7 cellular contexts compared by ENCODE assay signal in genomic region chr15:48332642-48333034, GRCh38. TPM values are rescaled to one million over a fixed set of nuclear protein-coding genes. Genes with fewer than 3 reads are reported as not detected.
DNase-seq lines count a peak whose midpoint lies in the region; ATAC-seq and TF ChIP-seq lines count a peak whose summit lies in the region.

No MANE protein-coding gene starts in this region.

- peaks cover 55% of the 10 kb centered on the region for H3K36me3 ChIP-seq in SJSA1
- H3K36me3 ChIP-seq in spleen, result peaks cover 0 to 42% (median 22%) of the 10 kb centered on the region in 6 donors
- peaks cover 0 to 20% of the 10 kb centered on the region in 2 donors for H3K36me3 ChIP-seq in adrenal gland (replicated peaks in 1 of 2)

- no peak overlapping the region for H4K91ac ChIP-seq in H9 (ENCODE audit: insufficient read length, low read depth, low read length)

- H3K27ac ChIP-seq in H9 (ENCODE audit: insufficient read length, low read depth, low read length), result no peak overlapping the region
- peak overlapping the region; percentile 99; the same call in 1 of the 2 replicates for H3K27ac ChIP-seq in SJSA1
- peak overlapping the region in 4 of 8 donors; percentile 97 to 99 (median 98) for H3K27ac ChIP-seq in spleen
- H3K27ac ChIP-seq in adrenal gland, result no peak overlapping the region

- no peak overlapping the region for H2AFZ ChIP-seq in H9 (ENCODE audit: low read length)

- no peaks in the 10 kb centered on the region; the same call in 1 of the 2 replicates for H3K79me2 ChIP-seq in H9 (ENCODE audit: insufficient read depth, low read length)

- no peaks in the 10 kb centered on the region for H3K27me3 Mint-ChIP-seq in H9 (ENCODE audit: low read depth)

- H3T11ph ChIP-seq in H9 (ENCODE audit: low read length), result no peak overlapping the region

- peak overlapping the region; percentile 95 for H3K4me2 ChIP-seq in H9 (ENCODE audit: insufficient read depth, insufficient read length, low read length)

- peak overlapping the region; percentile 10 for H2BK120ac ChIP-seq in H9 (ENCODE audit: low read depth, low read length, poor library complexity, severe bottlenecking)

- H3K23ac ChIP-seq in H9 (ENCODE audit: insufficient read length, low read depth, low read length), result no peak overlapping the region

- H3K56ac ChIP-seq in H9 (ENCODE audit: insufficient read length, low read depth, low read length), result no peak overlapping the region

- no peak overlapping the region for H2BK15ac ChIP-seq in H9 (ENCODE audit: low read depth, low read length)

- H3K27me3 ChIP-seq in H9 (ENCODE audit: insufficient read depth, low read length) (no peaks in the 10 kb centered on the region), SJSA1 (replicated peaks) (no peaks in the 10 kb centered on the region), spleen (replicated peaks in 1 of 7) (no peaks in the 10 kb centered on the region), adrenal gland (no peaks in the 10 kb centered on the region)

- peaks cover 9 to 39% (median 26%) of the 10 kb centered on the region in 3 experiments for H3K36me3 Mint-ChIP-seq in H9 (ENCODE audit: insufficient read depth in 1 of 3, low read depth in 3 of 3)

- no peak overlapping the region for H3K18ac ChIP-seq in H9 (ENCODE audit: insufficient read length, low read depth, low read length)

- H3K4me3 ChIP-seq in SJSA1 (peak overlapping the region; percentile 96), spleen (peak overlapping the region in 6 of 8 donors; percentile 80 to 99 (median 95)), adrenal gland (peak overlapping the region in 2 of 4 donors; percentile 98)

- H4K5ac ChIP-seq in H9 (ENCODE audit: insufficient read length, low read depth, low read length), result no peak overlapping the region

- no peak overlapping the region for H2BK5ac ChIP-seq in H9 (ENCODE audit: insufficient read length, low read length)

- H3K9me3 ChIP-seq in H9 (ENCODE audit: control insufficient read depth, low read depth, low read length) (no peaks in the 10 kb centered on the region), SJSA1 (replicated peaks) (no peaks in the 10 kb centered on the region), spleen (no peaks in the 10 kb centered on the region), adrenal gland (replicated peaks in 1 of 3) (no peaks in the 10 kb centered on the region)

- peak overlapping the region in 2 of 3 experiments; percentile 12 to 88; a peak in 4 of 7 replicates for H3K27ac Mint-ChIP-seq in H9

- no peaks in the 10 kb centered on the region for H3K9me3 Mint-ChIP-seq in H9

- no peak for ATAC-seq in HG02973 (IDR thresholded peaks at IDR 0.05; ENCODE audit: unreplicated experiment)

- H3K9ac ChIP-seq in H9 (ENCODE audit: extremely low read depth, insufficient read length, low read length), result peak overlapping the region; percentile 95

- WGBS in H9 (ENCODE audit: extremely low coverage, insufficient read length, low lambda C conversion rate), result no CpG with 5 or more reads among the region's 9 CpGs
- 27 to 35% (median 35%) methylated on average over 9 of the region's 9 CpGs for WGBS in spleen, 5 donors
- 48 to 54% (median 52%) methylated on average over 9 of the region's 9 CpGs for WGBS in adrenal gland, 4 donors

- no peak overlapping the region for H4K8ac ChIP-seq in H9 (replicated peaks; ENCODE audit: insufficient read length, low read depth, low read length)

- no peak overlapping the region for H2BK12ac ChIP-seq in H9 (ENCODE audit: insufficient read length, low read depth, low read length)

- no peaks in the 10 kb centered on the region for H3K79me1 ChIP-seq in H9 (ENCODE audit: insufficient read depth, low read depth, low read length, poor library complexity, severe bottlenecking)

- no peaks in the 10 kb centered on the region for H3K4me1 ChIP-seq in H9 (ENCODE audit: insufficient read depth, low read length)
- H3K4me1 ChIP-seq in SJSA1 (replicated peaks), result peaks cover 12% of the 10 kb centered on the region
- peaks cover 15 to 48% (median 26%) of the 10 kb centered on the region in 6 donors for H3K4me1 ChIP-seq in spleen
- peaks cover 5 to 17% of the 10 kb centered on the region in 2 donors for H3K4me1 ChIP-seq in adrenal gland (replicated peaks in 1 of 2)

- no peak for TF ChIP-seq CTCF in H9 (conservative IDR thresholded peaks at IDR 0.05)
- TF ChIP-seq CTCF in spleen (IDR thresholded peaks at IDR 0.05 in 8 of 11, conservative IDR thresholded peaks at IDR 0.05 in 3 of 11), result no peak
- TF ChIP-seq CTCF in adrenal gland (IDR thresholded peaks at IDR 0.05), result no peak

- intact Hi-C loops in spleen (cut with DNase I; ENCODE audit: low total_unique reads), result no loop called here
- intact Hi-C loops in adrenal gland (cut with DNase I), result no loop called here

- DNase-seq in H9, result no peak
- DNase-seq in SJSA1 (ENCODE audit: low read depth in 1 of 2, low spot score in 2 of 2), result no peak
- peak; percentile 32 to 59 for DNase-seq in erythroblast (lab: John Stamatoyannopoulos, UW)
- DNase-seq in spleen, result no peak
- no peak for DNase-seq in adrenal gland
- DNase-seq in stimulated activated naive CD4-positive, alpha-beta T cell treated with Interleukin-2 at 50 U/mL for 16 hours (lab: John Stamatoyannopoulos, UW), result no peak

- peaks cover 14% of the 10 kb centered on the region for H3K23me2 ChIP-seq in H9 (ENCODE audit: insufficient read length, low read depth, low read length, poor library complexity, severe bottlenecking)

- no peak for TF ChIP-seq POLR2A in erythroblast (IDR thresholded peaks at IDR 0.05; ENCODE audit: low read length)
- no peak for TF ChIP-seq POLR2A in spleen (IDR thresholded peaks at IDR 0.05)
- TF ChIP-seq POLR2A in adrenal gland (IDR thresholded peaks at IDR 0.05), result no peak

- H3K4me3 Mint-ChIP-seq in H9, result peak overlapping the region; percentile 96 to 98

- no peaks in the 10 kb centered on the region for H4K20me1 ChIP-seq in H9 (ENCODE audit: control insufficient read depth, insufficient read depth, insufficient read length)

- H3K4me1 Mint-ChIP-seq in H9, result peaks cover 27 to 35% of the 10 kb centered on the region in 2 experiments

- no peak overlapping the region for H2BK20ac ChIP-seq in H9 (ENCODE audit: low read depth, low read length, poor library complexity, severe bottlenecking)

- H2AK5ac ChIP-seq in H9 (ENCODE audit: insufficient read length, low read length), result no peak overlapping the region

- no peak overlapping the region; the same call in 1 of the 2 replicates for H3K4ac ChIP-seq in H9 (ENCODE audit: low read depth, low read length)

- 0 out of 2 replicates have a peak overlapping the region, but pooled peaks have one; percentile 87 for H3K14ac ChIP-seq in H9 (ENCODE audit: insufficient read depth, low read length)

RNA-seq across cellular contexts. Expression of gene DUT, which starts 1.4 kb away (rescaled TPM):
- total RNA-seq in H9 (2021) (131 and 137 TPM in 2 replicates), spleen (10 to 100 TPM; 72.6 to 91.3 (median 81.0) TPM), adrenal gland (100 to 1,000 TPM in 3 of 8 donors, 10 to 100 TPM in 5; 54.7 to 141 (median 93.2) TPM)
- 114 and 178 TPM in 2 replicates for total RNA-seq in SJSA1 (2014; rRNA removed; shearing (Covaris generic))
- polyA plus RNA-seq in spleen (100 to 1,000 TPM; 119 to 145 (median 142) TPM), adrenal gland (10 to 100 TPM; 43.9 to 93.1 (median 75.4) TPM)

Comparison
In these comparisons a context has a peak if more than half of its experiments do, and no peak if none do; other contexts are left out.
1. DNase-seq: peak in erythroblast (2 of 2); none in H9 (single experiment), SJSA1 (0 of 2), spleen (single experiment), adrenal gland (0 of 7) and stimulated activated naive CD4-positive, alpha-beta T cell treated with Interleukin-2 at 50 U/mL for 16 hours (single experiment).